Comparison of ENCODE assay signal across 1 cellular context in genomic region chr2:177164584-177165052, GRCh38.
TF ChIP-seq lines count a peak whose summit lies in the region.

No MANE protein-coding gene starts in this region.

TF ChIP-seq in HepG2, 621 proteins besides CTCF, POLR2A, EP300 and RAD21 (continued from another document and continues in another):
- TF ChIP-seq PRDM10 (CRISPR knock-in tag; IDR thresholded peaks at IDR 0.05; ENCODE audit: low read depth) (no peak), PAF1 (CRISPR knock-in tag; IDR thresholded peaks at IDR 0.05) (no peak), ZNF773 (CRISPR knock-in tag; IDR thresholded peaks at IDR 0.05; ENCODE audit: borderline replicate concordance) (no peak), GPN1 (CRISPR knock-in tag; IDR thresholded peaks at IDR 0.05; ENCODE audit: borderline replicate concordance) (no peak), PITX1 (CRISPR knock-in tag; IDR thresholded peaks at IDR 0.05) (peak; percentile 39; the same call in 1 of the 2 replicates), FOXM1 (CRISPR knock-in tag; IDR thresholded peaks at IDR 0.05) (no peak), HNRNPK (IDR thresholded peaks at IDR 0.05; ENCODE audit: low read depth, low read length, poor library complexity, severe bottlenecking) (no peak), SMAD9 (CRISPR knock-in tag; IDR thresholded peaks at IDR 0.05) (no peak), KDM2A (CRISPR knock-in tag; IDR thresholded peaks at IDR 0.05; ENCODE audit: borderline replicate concordance, low read depth) (peak; percentile 79), ZNF737 (CRISPR knock-in tag; IDR thresholded peaks at IDR 0.05; ENCODE audit: borderline replicate concordance) (no peak), MYNN (CRISPR knock-in tag; IDR thresholded peaks at IDR 0.05; ENCODE audit: low read depth) (0 out of 2 replicates have a peak, but pooled peaks have one; percentile 53), ZNF30 (CRISPR knock-in tag; IDR thresholded peaks at IDR 0.05) (no peak), TFE3 (CRISPR knock-in tag; IDR thresholded peaks at IDR 0.05) (peak; percentile 69; the same call in 1 of the 2 replicates), ZNF776 (CRISPR knock-in tag; IDR thresholded peaks at IDR 0.05) (no peak), ZXDC (CRISPR knock-in tag; IDR thresholded peaks at IDR 0.05) (no peak), KLF9 (CRISPR knock-in tag; IDR thresholded peaks at IDR 0.05; ENCODE audit: low read depth) (peak; percentile 90), ZNF782 (CRISPR knock-in tag; IDR thresholded peaks at IDR 0.05; ENCODE audit: borderline replicate concordance) (no peak), ZNF326 (CRISPR knock-in tag; IDR thresholded peaks at IDR 0.05; ENCODE audit: borderline replicate concordance) (no peak), HOXA5 (CRISPR knock-in tag; IDR thresholded peaks at IDR 0.05) (peak; percentile 94), ZNF512B (CRISPR knock-in tag; IDR thresholded peaks at IDR 0.05; ENCODE audit: borderline replicate concordance) (peak; percentile 56; the same call in 1 of the 2 replicates), ADNP (CRISPR knock-in tag; IDR thresholded peaks at IDR 0.05) (no peak), MAX (IDR thresholded peaks at IDR 0.05) (peak; percentile 37; the same call in 1 of the 2 replicates), PAWR (CRISPR knock-in tag; IDR thresholded peaks at IDR 0.05; ENCODE audit: borderline replicate concordance) (no peak), ATF7-NPFF (CRISPR knock-in tag; IDR thresholded peaks at IDR 0.05; ENCODE audit: low read depth) (no peak), ZNF781 (CRISPR knock-in tag; IDR thresholded peaks at IDR 0.05; ENCODE audit: borderline replicate concordance, not compliant biosample characterization) (peak; percentile 79)
- TF ChIP-seq, protein P1, sequence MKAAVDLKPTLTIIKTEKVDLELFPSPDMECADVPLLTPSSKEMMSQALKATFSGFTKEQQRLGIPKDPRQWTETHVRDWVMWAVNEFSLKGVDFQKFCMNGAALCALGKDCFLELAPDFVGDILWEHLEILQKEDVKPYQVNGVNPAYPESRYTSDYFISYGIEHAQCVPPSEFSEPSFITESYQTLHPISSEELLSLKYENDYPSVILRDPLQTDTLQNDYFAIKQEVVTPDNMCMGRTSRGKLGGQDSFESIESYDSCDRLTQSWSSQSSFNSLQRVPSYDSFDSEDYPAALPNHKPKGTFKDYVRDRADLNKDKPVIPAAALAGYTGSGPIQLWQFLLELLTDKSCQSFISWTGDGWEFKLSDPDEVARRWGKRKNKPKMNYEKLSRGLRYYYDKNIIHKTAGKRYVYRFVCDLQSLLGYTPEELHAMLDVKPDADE (CRISPR knock-in tag; IDR thresholded peaks at IDR 0.05), result no peak
- TF ChIP-seq, protein P2, sequence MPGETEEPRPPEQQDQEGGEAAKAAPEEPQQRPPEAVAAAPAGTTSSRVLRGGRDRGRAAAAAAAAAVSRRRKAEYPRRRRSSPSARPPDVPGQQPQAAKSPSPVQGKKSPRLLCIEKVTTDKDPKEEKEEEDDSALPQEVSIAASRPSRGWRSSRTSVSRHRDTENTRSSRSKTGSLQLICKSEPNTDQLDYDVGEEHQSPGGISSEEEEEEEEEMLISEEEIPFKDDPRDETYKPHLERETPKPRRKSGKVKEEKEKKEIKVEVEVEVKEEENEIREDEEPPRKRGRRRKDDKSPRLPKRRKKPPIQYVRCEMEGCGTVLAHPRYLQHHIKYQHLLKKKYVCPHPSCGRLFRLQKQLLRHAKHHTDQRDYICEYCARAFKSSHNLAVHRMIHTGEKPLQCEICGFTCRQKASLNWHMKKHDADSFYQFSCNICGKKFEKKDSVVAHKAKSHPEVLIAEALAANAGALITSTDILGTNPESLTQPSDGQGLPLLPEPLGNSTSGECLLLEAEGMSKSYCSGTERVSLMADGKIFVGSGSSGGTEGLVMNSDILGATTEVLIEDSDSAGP (CRISPR knock-in tag; IDR thresholded peaks at IDR 0.05; ENCODE audit: borderline replicate concordance), result no peak; the same call in 1 of the 2 replicates
- TF ChIP-seq, protein P3, sequence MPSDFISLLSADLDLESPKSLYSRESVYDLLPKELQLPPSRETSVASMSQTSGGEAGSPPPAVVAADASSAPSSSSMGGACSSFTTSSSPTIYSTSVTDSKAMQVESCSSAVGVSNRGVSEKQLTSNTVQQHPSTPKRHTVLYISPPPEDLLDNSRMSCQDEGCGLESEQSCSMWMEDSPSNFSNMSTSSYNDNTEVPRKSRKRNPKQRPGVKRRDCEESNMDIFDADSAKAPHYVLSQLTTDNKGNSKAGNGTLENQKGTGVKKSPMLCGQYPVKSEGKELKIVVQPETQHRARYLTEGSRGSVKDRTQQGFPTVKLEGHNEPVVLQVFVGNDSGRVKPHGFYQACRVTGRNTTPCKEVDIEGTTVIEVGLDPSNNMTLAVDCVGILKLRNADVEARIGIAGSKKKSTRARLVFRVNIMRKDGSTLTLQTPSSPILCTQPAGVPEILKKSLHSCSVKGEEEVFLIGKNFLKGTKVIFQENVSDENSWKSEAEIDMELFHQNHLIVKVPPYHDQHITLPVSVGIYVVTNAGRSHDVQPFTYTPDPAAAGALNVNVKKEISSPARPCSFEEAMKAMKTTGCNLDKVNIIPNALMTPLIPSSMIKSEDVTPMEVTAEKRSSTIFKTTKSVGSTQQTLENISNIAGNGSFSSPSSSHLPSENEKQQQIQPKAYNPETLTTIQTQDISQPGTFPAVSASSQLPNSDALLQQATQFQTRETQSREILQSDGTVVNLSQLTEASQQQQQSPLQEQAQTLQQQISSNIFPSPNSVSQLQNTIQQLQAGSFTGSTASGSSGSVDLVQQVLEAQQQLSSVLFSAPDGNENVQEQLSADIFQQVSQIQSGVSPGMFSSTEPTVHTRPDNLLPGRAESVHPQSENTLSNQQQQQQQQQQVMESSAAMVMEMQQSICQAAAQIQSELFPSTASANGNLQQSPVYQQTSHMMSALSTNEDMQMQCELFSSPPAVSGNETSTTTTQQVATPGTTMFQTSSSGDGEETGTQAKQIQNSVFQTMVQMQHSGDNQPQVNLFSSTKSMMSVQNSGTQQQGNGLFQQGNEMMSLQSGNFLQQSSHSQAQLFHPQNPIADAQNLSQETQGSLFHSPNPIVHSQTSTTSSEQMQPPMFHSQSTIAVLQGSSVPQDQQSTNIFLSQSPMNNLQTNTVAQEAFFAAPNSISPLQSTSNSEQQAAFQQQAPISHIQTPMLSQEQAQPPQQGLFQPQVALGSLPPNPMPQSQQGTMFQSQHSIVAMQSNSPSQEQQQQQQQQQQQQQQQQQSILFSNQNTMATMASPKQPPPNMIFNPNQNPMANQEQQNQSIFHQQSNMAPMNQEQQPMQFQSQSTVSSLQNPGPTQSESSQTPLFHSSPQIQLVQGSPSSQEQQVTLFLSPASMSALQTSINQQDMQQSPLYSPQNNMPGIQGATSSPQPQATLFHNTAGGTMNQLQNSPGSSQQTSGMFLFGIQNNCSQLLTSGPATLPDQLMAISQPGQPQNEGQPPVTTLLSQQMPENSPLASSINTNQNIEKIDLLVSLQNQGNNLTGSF (CRISPR knock-in tag; IDR thresholded peaks at IDR 0.05), result no peak
- TF ChIP-seq, protein P4, sequence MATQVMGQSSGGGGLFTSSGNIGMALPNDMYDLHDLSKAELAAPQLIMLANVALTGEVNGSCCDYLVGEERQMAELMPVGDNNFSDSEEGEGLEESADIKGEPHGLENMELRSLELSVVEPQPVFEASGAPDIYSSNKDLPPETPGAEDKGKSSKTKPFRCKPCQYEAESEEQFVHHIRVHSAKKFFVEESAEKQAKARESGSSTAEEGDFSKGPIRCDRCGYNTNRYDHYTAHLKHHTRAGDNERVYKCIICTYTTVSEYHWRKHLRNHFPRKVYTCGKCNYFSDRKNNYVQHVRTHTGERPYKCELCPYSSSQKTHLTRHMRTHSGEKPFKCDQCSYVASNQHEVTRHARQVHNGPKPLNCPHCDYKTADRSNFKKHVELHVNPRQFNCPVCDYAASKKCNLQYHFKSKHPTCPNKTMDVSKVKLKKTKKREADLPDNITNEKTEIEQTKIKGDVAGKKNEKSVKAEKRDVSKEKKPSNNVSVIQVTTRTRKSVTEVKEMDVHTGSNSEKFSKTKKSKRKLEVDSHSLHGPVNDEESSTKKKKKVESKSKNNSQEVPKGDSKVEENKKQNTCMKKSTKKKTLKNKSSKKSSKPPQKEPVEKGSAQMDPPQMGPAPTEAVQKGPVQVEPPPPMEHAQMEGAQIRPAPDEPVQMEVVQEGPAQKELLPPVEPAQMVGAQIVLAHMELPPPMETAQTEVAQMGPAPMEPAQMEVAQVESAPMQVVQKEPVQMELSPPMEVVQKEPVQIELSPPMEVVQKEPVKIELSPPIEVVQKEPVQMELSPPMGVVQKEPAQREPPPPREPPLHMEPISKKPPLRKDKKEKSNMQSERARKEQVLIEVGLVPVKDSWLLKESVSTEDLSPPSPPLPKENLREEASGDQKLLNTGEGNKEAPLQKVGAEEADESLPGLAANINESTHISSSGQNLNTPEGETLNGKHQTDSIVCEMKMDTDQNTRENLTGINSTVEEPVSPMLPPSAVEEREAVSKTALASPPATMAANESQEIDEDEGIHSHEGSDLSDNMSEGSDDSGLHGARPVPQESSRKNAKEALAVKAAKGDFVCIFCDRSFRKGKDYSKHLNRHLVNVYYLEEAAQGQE (IDR thresholded peaks at IDR 0.05; ENCODE audit: borderline replicate concordance in 1 of 2, low read depth in 1 of 2, low read length in 2 of 2), result no peak
